ENCODE assay signal across 8 cellular contexts in the genomic region with DNA sequence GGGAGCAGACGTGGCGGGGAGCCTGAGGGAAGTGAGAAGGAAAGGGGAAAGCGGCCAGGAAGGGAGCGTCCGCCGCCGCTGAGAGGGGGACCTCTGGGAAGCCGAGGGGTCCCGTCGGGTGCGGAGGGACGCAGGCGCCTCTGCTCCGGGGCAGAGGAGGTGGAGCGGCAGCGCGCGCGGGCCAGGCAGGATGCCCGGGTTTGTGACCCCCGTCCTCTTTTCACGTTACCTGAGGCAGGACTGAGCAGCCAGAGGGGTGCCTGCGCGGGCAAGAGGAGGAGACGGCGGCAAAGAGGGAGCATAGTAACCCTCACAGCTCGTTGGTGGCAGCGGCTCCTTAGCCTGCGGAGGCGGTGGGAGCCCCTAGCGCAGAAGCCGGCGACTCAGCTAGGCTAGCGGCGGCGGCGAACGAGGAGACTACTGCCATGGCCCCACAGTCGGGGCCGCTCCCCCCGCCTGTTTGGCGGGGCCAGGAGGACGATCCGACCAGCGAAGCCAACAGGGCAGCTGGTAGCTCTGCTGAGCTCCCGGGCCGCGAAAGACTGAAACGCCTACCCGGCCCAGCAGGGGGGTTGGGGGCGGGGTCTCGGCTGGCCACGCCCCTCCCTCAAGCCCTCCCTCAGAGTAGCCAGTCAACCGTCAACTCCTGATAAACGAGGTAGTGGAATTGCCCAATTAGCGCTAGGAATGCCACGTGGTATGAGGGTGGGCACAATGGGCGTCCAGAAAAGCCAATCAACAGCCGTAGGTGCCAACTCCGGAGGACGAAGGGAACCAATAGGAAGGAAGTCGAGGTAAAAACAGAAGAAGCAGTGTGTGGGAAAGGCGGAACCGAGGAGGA. TPM values are rescaled to one million over a fixed set of nuclear protein-coding genes. Genes with fewer than 3 reads are reported as not detected.
DNase-seq lines count a peak whose midpoint lies in the region; ATAC-seq, FAIRE-seq and TF ChIP-seq lines count a peak whose summit lies in the region.

A gene with protein sequence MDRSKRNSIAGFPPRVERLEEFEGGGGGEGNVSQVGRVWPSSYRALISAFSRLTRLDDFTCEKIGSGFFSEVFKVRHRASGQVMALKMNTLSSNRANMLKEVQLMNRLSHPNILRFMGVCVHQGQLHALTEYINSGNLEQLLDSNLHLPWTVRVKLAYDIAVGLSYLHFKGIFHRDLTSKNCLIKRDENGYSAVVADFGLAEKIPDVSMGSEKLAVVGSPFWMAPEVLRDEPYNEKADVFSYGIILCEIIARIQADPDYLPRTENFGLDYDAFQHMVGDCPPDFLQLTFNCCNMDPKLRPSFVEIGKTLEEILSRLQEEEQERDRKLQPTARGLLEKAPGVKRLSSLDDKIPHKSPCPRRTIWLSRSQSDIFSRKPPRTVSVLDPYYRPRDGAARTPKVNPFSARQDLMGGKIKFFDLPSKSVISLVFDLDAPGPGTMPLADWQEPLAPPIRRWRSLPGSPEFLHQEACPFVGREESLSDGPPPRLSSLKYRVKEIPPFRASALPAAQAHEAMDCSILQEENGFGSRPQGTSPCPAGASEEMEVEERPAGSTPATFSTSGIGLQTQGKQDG (minus strand): TSS at position 541 of the 841 bp plus-strand sequence. CDS start 33,378 bp downstream, outside the sequence.

- peak within 1 kb of the TSS; percentile 98 for H3K4me2 ChIP-seq in BLaER1

- H3K27ac ChIP-seq in BLaER1 (peak within 1 kb of the TSS; percentile 32; the same call in 1 of the 2 replicates), colonic mucosa (peak within 1 kb of the TSS; percentile 80)

- H4K20me1 ChIP-seq in BLaER1: no peaks in the 10 kb centered on the region

- peak; percentile 15 for TF ChIP-seq CTCF in colonic mucosa (IDR thresholded peaks at IDR 0.05)

- peak; percentile 100 for FAIRE-seq in GM19239 (lab: Jason Lieb, UNC)

- peaks cover 28% of the 10 kb centered on the region for H3K27me3 ChIP-seq in BLaER1
- no peaks in the 10 kb centered on the region for H3K27me3 ChIP-seq in colonic mucosa

- H3K4me1 ChIP-seq in BLaER1 (peaks cover 16% of the 10 kb centered on the region), colonic mucosa (no peaks in the 10 kb centered on the region)

- DNase-seq in GM19239 (ENCODE audit: insufficient read length, low spot score): peak; percentile 93
- peak; percentile 97 for DNase-seq in NCI-H460 (ENCODE audit: extremely low read depth, low read depth)
- peak; percentile 84 to 86 for DNase-seq in activated CD4-positive, alpha-beta T cell treated with anti-CD3 and anti-CD28 coated beads for 24 hours (ENCODE audit: low read depth in 2 of 2)
- peak; percentile 99 for DNase-seq in colonic mucosa
- peak; percentile 100 for DNase-seq in kidney tubule cell (ENCODE audit: low spot score)
- DNase-seq in stimulated activated CD4-positive, alpha-beta T cell treated with anti-CD3 and anti-CD28 coated beads, Interleukin-1b, Interleukin-23, amount 100 ng/mL, for 1 hour (ENCODE audit: low read depth in 2 of 2): peak; percentile 91 to 94

- H3K36me3 ChIP-seq in BLaER1 (no peaks in the 10 kb centered on the region), colonic mucosa (no peaks in the 10 kb centered on the region)

- H3K4me3 ChIP-seq in BLaER1: peak within 1 kb of the TSS; percentile 83
- H3K4me3 ChIP-seq in colonic mucosa: peak within 1 kb of the TSS; percentile 82

- H3K9me3 ChIP-seq in BLaER1 (no peaks in the 10 kb centered on the region), colonic mucosa (no peaks in the 10 kb centered on the region)

- H3K9ac ChIP-seq in BLaER1 (peak within 1 kb of the TSS; percentile 77), colonic mucosa (ENCODE audit: low read depth in 2 of 2, low read length in 2 of 2) (peak within 1 kb of the TSS; percentile 73 to 94)

- ATAC-seq in HG03439 (IDR thresholded peaks at IDR 0.05; ENCODE audit: unreplicated experiment): peak; percentile 89

- intact Hi-C loops in colonic mucosa (cut with DNase I): loop anchor here (5.0 kb wide), 1 partner anchor 479 kb away; a partner anchor contains a TSS

RNA-seq across cellular contexts. Expression of the gene that starts here (rescaled TPM):
- 0.27 and 0.52 TPM in 2 replicates for total RNA-seq in NCI-H460 (2014; rRNA removed; shearing (Covaris generic))
- polyA plus RNA-seq in NCI-H460 (2014; cell fraction: nucleus; rRNA removed): 0.13 TPM in 1 of 2 replicates, not detected in the other
- 10 to 100 TPM; 11.3 to 15.3 TPM for total RNA-seq in colonic mucosa

Comparison
In these comparisons a context has a peak if more than half of its experiments do, and no peak if none do; other contexts are left out.
1. Peak in every context shown above with its lines: DNase-seq, ATAC-seq, H3K4me3 ChIP-seq and H3K27ac ChIP-seq.
2. Peak in DNase-seq in NCI-H460; RNA of the gene not detected or under 1 TPM.